ENCODE assay signal across 8 cellular contexts in genomic region chr6:160990847-160991410, GRCh38. TPM values are rescaled to one million over a fixed set of nuclear protein-coding genes. Genes with fewer than 3 reads are reported as not detected.
DNase-seq lines count a peak whose midpoint lies in the region; ATAC-seq and TF ChIP-seq lines count a peak whose summit lies in the region.

No MANE protein-coding gene starts in this region.

- H3K27me3 ChIP-seq in mononuclear cell (ENCODE audit: insufficient read depth, low read length) (peaks cover 9% of the 10 kb centered on the region), aorta (ENCODE audit: control insufficient read depth in 1 of 2, insufficient read depth in 2 of 2, low read length in 1 of 2) (no peaks in the 10 kb centered on the region)

- H3K36me3 Mint-ChIP-seq in stimulated activated naive CD8-positive, alpha-beta T cell treated with anti-CD3 and anti-CD28 coated beads, Interleukin-15, Interleukin-2, amounts not matched to agents 100 ng/mL and 50 ng/mL, for 24 hours (ENCODE audit: low read depth), result peaks cover 7% of the 10 kb centered on the region

- intact Hi-C loops in aorta (cut with DNase I), result loop anchor here in 1 of 2 donors (5.0 kb wide), 2 partner anchors 44 to 381 kb away; no protein-coding TSS in a partner anchor

- peak overlapping the region; percentile 57 for H3K27ac Mint-ChIP-seq in stimulated activated naive CD8-positive, alpha-beta T cell treated with anti-CD3 and anti-CD28 coated beads, Interleukin-15, Interleukin-2, amounts not matched to agents 100 ng/mL and 50 ng/mL, for 24 hours

- H3K36me3 ChIP-seq in aorta (ENCODE audit: control insufficient read depth in 1 of 2, insufficient read depth in 2 of 2, low read length in 1 of 2), result no peaks in the 10 kb centered on the region

- H3K4me3 Mint-ChIP-seq in stimulated activated naive CD8-positive, alpha-beta T cell treated with anti-CD3 and anti-CD28 coated beads, Interleukin-15, Interleukin-2, amounts not matched to agents 100 ng/mL and 50 ng/mL, for 24 hours, result peak overlapping the region; percentile 100

- no peaks in the 10 kb centered on the region for H3K9me3 Mint-ChIP-seq in stimulated activated naive CD8-positive, alpha-beta T cell treated with anti-CD3 and anti-CD28 coated beads, Interleukin-15, Interleukin-2, amounts not matched to agents 100 ng/mL and 50 ng/mL, for 24 hours

- peaks cover 10% of the 10 kb centered on the region for H3K27me3 Mint-ChIP-seq in stimulated activated naive CD8-positive, alpha-beta T cell treated with anti-CD3 and anti-CD28 coated beads, Interleukin-15, Interleukin-2, amounts not matched to agents 100 ng/mL and 50 ng/mL, for 24 hours

- no peak for TF ChIP-seq CTCF in cardiac fibroblast (IDR thresholded peaks at IDR 0.05; ENCODE audit: low read depth, low read length)

- DNase-seq in stimulated activated naive CD8-positive, alpha-beta T cell treated with anti-CD3 and anti-CD28 coated beads, Interleukin-15, Interleukin-2, amounts not matched to agents 100 U/mL and 50 U/mL, for 24 hours, result no peak
- no peak for DNase-seq in cardiac fibroblast (ENCODE audit: low read depth in 2 of 2)
- no peak for DNase-seq in aorta
- no peak for DNase-seq in activated gamma-delta T cell (lab: John Stamatoyannopoulos, UW)

- H3K27ac ChIP-seq in aorta (ENCODE audit: low read depth in 1 of 2, low read length in 2 of 2), result peak overlapping the region; percentile 44 to 50

- peaks cover 4% of the 10 kb centered on the region for H3K9me3 ChIP-seq in mononuclear cell (ENCODE audit: low read depth, low read length)
- H3K9me3 ChIP-seq in aorta (ENCODE audit: control insufficient read depth, low read length), result no peaks in the 10 kb centered on the region

- 2% methylated on average over 16 of the region's 16 CpGs for WGBS in aorta, 2 donors

- ATAC-seq in stimulated activated naive CD8-positive, alpha-beta T cell treated with anti-CD3 and anti-CD28 coated beads, Interleukin-15, Interleukin-2, amounts not matched to agents 100 U/mL and 50 U/mL, for 24 hours, result no peak
- no peak for ATAC-seq in aorta (ENCODE audit: low FRiP score)
- no peak for ATAC-seq in GM21447 (IDR thresholded peaks at IDR 0.05; ENCODE audit: unreplicated experiment)
- ATAC-seq in HG03432 (IDR thresholded peaks at IDR 0.05; ENCODE audit: unreplicated experiment), result no peak

- H3K4me1 ChIP-seq in mononuclear cell (ENCODE audit: insufficient read depth, low read length) (peaks cover 23% of the 10 kb centered on the region), aorta (ENCODE audit: control insufficient read depth in 1 of 2, insufficient read depth in 2 of 2, low read length in 2 of 2) (peaks cover 0 to 4% of the 10 kb centered on the region in 2 donors)

- H3K4me1 Mint-ChIP-seq in stimulated activated naive CD8-positive, alpha-beta T cell treated with anti-CD3 and anti-CD28 coated beads, Interleukin-15, Interleukin-2, amounts not matched to agents 100 ng/mL and 50 ng/mL, for 24 hours (ENCODE audit: low read depth), result peaks cover 37% of the 10 kb centered on the region

- H3K4me3 ChIP-seq in cardiac fibroblast (replicated peaks in 1 of 2; ENCODE audit: low read depth in 2 of 2, low read length in 2 of 2), result peak overlapping the region; percentile 84 to 97
- H3K4me3 ChIP-seq in mononuclear cell (ENCODE audit: low read length), result peak overlapping the region; percentile 79
- peak overlapping the region; percentile 50 to 88 for H3K4me3 ChIP-seq in aorta (ENCODE audit: low read length in 2 of 2)

RNA-seq across cellular contexts. Expression of gene MAP3K4, which starts 0.6 kb away (rescaled TPM):
- 37.6 TPM for total RNA-seq in mononuclear cell
- total RNA-seq in aorta, result 10 to 100 TPM; 39.7 to 63.7 TPM
- 10 to 100 TPM in 1 of 2 donors, 1 to 10 TPM in 1; 5.3 to 26.0 TPM for polyA plus RNA-seq in aorta
